16 cellular contexts compared by ENCODE assay signal in genomic region chr4:169861592-169861991, GRCh38.
DNase-seq lines count a peak whose midpoint lies in the region; ATAC-seq and TF ChIP-seq lines count a peak whose summit lies in the region.
"Had no signal": no experiment of that assay in that cellular context is flagged by ENCODE, and none has a peak within 500 bp of the region (broad histone marks: within the 10 kb centered on the region; RNA-seq: fewer than 3 reads in every experiment).

No MANE protein-coding gene starts in this region.

- no peak overlapping the region for H3K9ac ChIP-seq in PC-3 (ENCODE audit: low read length)

- no peaks in the 10 kb centered on the region for H3K36me3 Mint-ChIP-seq in Calu3 (ENCODE audit: insufficient read depth, unreplicated experiment)
- no peaks in the 10 kb centered on the region for H3K36me3 Mint-ChIP-seq in stimulated activated effector memory CD8-positive, alpha-beta T cell treated with anti-CD3 and anti-CD28 coated beads, Interleukin-12 subunit alpha, Interleukin-12 subunit beta, amount 100 ng/mL, for 72 hours

- no peaks in the 10 kb centered on the region for H3K9me3 ChIP-seq in PC-3 (ENCODE audit: low read length)
- no peaks in the 10 kb centered on the region for H3K9me3 ChIP-seq in mucosa of descending colon
- no peaks in the 10 kb centered on the region for H3K9me3 ChIP-seq in right lobe of liver
- H3K9me3 ChIP-seq: SJSA1 had no signal

- H3K4me3 Mint-ChIP-seq in Calu3 (ENCODE audit: low read depth, unreplicated experiment), result peak overlapping the region; percentile 16
- no peak overlapping the region for H3K4me3 Mint-ChIP-seq in stimulated activated effector memory CD8-positive, alpha-beta T cell treated with anti-CD3 and anti-CD28 coated beads, Interleukin-12 subunit alpha, Interleukin-12 subunit beta, amount 100 ng/mL, for 72 hours

- no peak overlapping the region for H3K4me2 ChIP-seq in PC-3 (ENCODE audit: low read length)
- H3K4me2 ChIP-seq: PC-9 had no signal

- no peak for TF ChIP-seq POLR2A in right lobe of liver (IDR thresholded peaks at IDR 0.05)

- H3K4me3 ChIP-seq in PC-3 (ENCODE audit: low read length) (no peak overlapping the region), mucosa of descending colon (no peak overlapping the region), right lobe of liver (no peak overlapping the region)
- H3K4me3 ChIP-seq: PC-9, SJSA1 had no signal

- no peak overlapping the region for H2AFZ ChIP-seq in PC-3 (ENCODE audit: low read length)
- H2AFZ ChIP-seq: PC-9 had no signal

- no peaks in the 10 kb centered on the region for H4K20me1 ChIP-seq in PC-3 (ENCODE audit: low read length)

- no peaks in the 10 kb centered on the region for H3K4me1 ChIP-seq in PC-3 (ENCODE audit: insufficient read depth, low read length)
- H3K4me1 ChIP-seq in mucosa of descending colon (ENCODE audit: low read depth), result peaks cover 8% of the 10 kb centered on the region
- no peaks in the 10 kb centered on the region for H3K4me1 ChIP-seq in right lobe of liver
- H3K4me1 ChIP-seq: SJSA1 had no signal

- TF ChIP-seq CTCF in Calu3 (IDR thresholded peaks at IDR 0.05; ENCODE audit: unreplicated experiment) (no peak), PC-3 (conservative IDR thresholded peaks at IDR 0.05; ENCODE audit: low read depth, low read length) (no peak), mucosa of descending colon (IDR thresholded peaks at IDR 0.05) (no peak), right lobe of liver (IDR thresholded peaks at IDR 0.05) (no peak)

- ATAC-seq in PC-3, result no peak
- ATAC-seq in mucosa of descending colon, result peak; percentile 89
- ATAC-seq in Right ventricle myocardium superior (ENCODE audit: poor library complexity), result no peak
- no peak for ATAC-seq in right lobe of liver
- no peak for ATAC-seq in stimulated activated effector memory CD8-positive, alpha-beta T cell treated with anti-CD3 and anti-CD28 coated beads, Interleukin-12 subunit alpha, Interleukin-12 subunit beta, amount 100 ng/mL, for 72 hours

- no peaks in the 10 kb centered on the region for H3K9me2 ChIP-seq in PC-3 (replicated peaks; ENCODE audit: low read length)

- intact Hi-C loops in Calu3 (cut with micrococcal nuclease; ENCODE audit: unreplicated experiment), result no loop called here
- intact Hi-C loops in PC-3 (cut with micrococcal nuclease), result no loop called here
- intact Hi-C loops in mucosa of descending colon (cut with DNase I, micrococcal nuclease), result no loop called here
- intact Hi-C loops in Right ventricle myocardium superior (cut with DNase I), result no loop called here
- intact Hi-C loops in right lobe of liver (cut with DNase I), result no loop called here

- CTCF ChIA-PET in Calu3 (lab: Charles Lee), result interaction anchor here (0.7 to 1.2 kb wide), 3 partner anchors 10 to 147 kb away, joined by 3 read pairs; no protein-coding TSS in a partner anchor
- CTCF ChIA-PET in PC-3 (lab: Charles Lee), result no interaction called here

- H3K36me3 ChIP-seq in PC-3 (ENCODE audit: low read depth, low read length) (no peaks in the 10 kb centered on the region), mucosa of descending colon (ENCODE audit: low read depth) (no peaks in the 10 kb centered on the region), right lobe of liver (no peaks in the 10 kb centered on the region)
- H3K36me3 ChIP-seq: SJSA1 had no signal

- H3K27me3 ChIP-seq in PC-3 (ENCODE audit: low read length), result peaks cover 40% of the 10 kb centered on the region
- H3K27me3 ChIP-seq in right lobe of liver, result no peaks in the 10 kb centered on the region

- H3K27ac ChIP-seq in PC-3 (ENCODE audit: low read length) (no peak overlapping the region), right lobe of liver (no peak overlapping the region)
- H3K27ac ChIP-seq: PC-9, SJSA1 had no signal

- WGBS in right lobe of liver (ENCODE audit: insufficient coverage, low coverage, low lambda C conversion rate, missing lambda C conversion rate), result 0% methylated on average over 1 of the region's 1 CpG

- no peaks in the 10 kb centered on the region for H3K9me3 Mint-ChIP-seq in Calu3 (ENCODE audit: low read depth, unreplicated experiment)
- H3K9me3 Mint-ChIP-seq in stimulated activated effector memory CD8-positive, alpha-beta T cell treated with anti-CD3 and anti-CD28 coated beads, Interleukin-12 subunit alpha, Interleukin-12 subunit beta, amount 100 ng/mL, for 72 hours, result no peaks in the 10 kb centered on the region

- DNase-seq in Calu3 (peak; percentile 46), HuH-7 (ENCODE audit: low spot score) (peak; percentile 27), PC-3 (peak; percentile 13), mucosa of descending colon (peak in 1 of 3 donors; percentile 35), Right ventricle myocardium superior (no peak), NCI-H345 treated with DMSO at 0.1 percent for 48 hours (lab: John Stamatoyannopoulos, UW; ENCODE audit: unreplicated experiment) (no peak), right lobe of liver (no peak)
- no peak for DNase-seq in stimulated activated effector memory CD8-positive, alpha-beta T cell treated with anti-CD3 and anti-CD28 coated beads, Interleukin-12 subunit alpha, Interleukin-12 subunit beta, amount 100 ng/mL, for 72 hours (ENCODE audit: low spot score in 2 of 2)
- DNase-seq: C1 segment of cervical spinal cord; EL; NCI-H1048; NCI-H2081 treated with DMSO at 0.1 percent for 48 hours; NCI-H345; NK-92 treated with Interleukin-12 subunit alpha and Interleukin-12 subunit beta, amount 100 ng/mL, for 24 hours; PC-9 had no signal

- peaks cover 17% of the 10 kb centered on the region for H3K4me1 Mint-ChIP-seq in Calu3 (ENCODE audit: low read depth, unreplicated experiment)
- no peaks in the 10 kb centered on the region for H3K4me1 Mint-ChIP-seq in stimulated activated effector memory CD8-positive, alpha-beta T cell treated with anti-CD3 and anti-CD28 coated beads, Interleukin-12 subunit alpha, Interleukin-12 subunit beta, amount 100 ng/mL, for 72 hours

- no peaks in the 10 kb centered on the region for H3K27me3 Mint-ChIP-seq in Calu3 (ENCODE audit: unreplicated experiment)

- no peaks in the 10 kb centered on the region for H3K79me2 ChIP-seq in PC-3 (ENCODE audit: low read length)

- POLR2A ChIA-PET in PC-3 (lab: Charles Lee; ENCODE audit: unreplicated experiment), result no interaction called here

- no peaks in the 10 kb centered on the region for H3F3A ChIP-seq in PC-3 (ENCODE audit: low read length, unreplicated experiment)

- peak overlapping the region; percentile 65 for H3K27ac Mint-ChIP-seq in Calu3 (ENCODE audit: unreplicated experiment)
- H3K27ac Mint-ChIP-seq in stimulated activated effector memory CD8-positive, alpha-beta T cell treated with anti-CD3 and anti-CD28 coated beads, Interleukin-12 subunit alpha, Interleukin-12 subunit beta, amount 100 ng/mL, for 72 hours, result no peak overlapping the region

- no TSS peak for BruUV-seq in Calu3 (replicated peaks; lab: Mats Ljungman, UMichigan)
- no TSS peak for BruUV-seq in PC-3 (replicated peaks; lab: Mats Ljungman, UMichigan)

Comparison
In these comparisons a context has a peak if more than half of its experiments do, and no peak if none do; other contexts are left out.
1. DNase-seq: peak in Calu3 (single experiment), HuH-7 (single experiment) and PC-3 (single experiment); none in Right ventricle myocardium superior (single experiment), NCI-H345 treated with DMSO at 0.1 percent for 48 hours (single experiment), right lobe of liver (0 of 3) and stimulated activated effector memory CD8-positive, alpha-beta T cell treated with anti-CD3 and anti-CD28 coated beads, Interleukin-12 subunit alpha, Interleukin-12 subunit beta, amount 100 ng/mL, for 72 hours (0 of 2).